Comparison of ENCODE assay signal across 18 cellular contexts in genomic region chr11:35281169-35281591, GRCh38.
A peak's percentile ranks its signal among the peaks of the same experiment; 100 is the strongest.
DNase-seq lines count a peak whose midpoint lies in the region; ATAC-seq and TF ChIP-seq lines count a peak whose summit lies in the region.
"Had no signal": no experiment of that assay in that cellular context is flagged by ENCODE, and none has a peak within 500 bp of the region (broad histone marks: within the 10 kb centered on the region; RNA-seq: fewer than 3 reads in every experiment).

No MANE protein-coding gene starts in this region.

- 57% methylated on average over 5 of the region's 5 CpGs for WGBS in suprapubic skin

- H3K36me3 ChIP-seq in adipocyte (ENCODE audit: control insufficient read depth, insufficient read depth, low read length, severe bottlenecking) (no peaks in the 10 kb centered on the region), mucosa of descending colon (ENCODE audit: low read depth) (no peaks in the 10 kb centered on the region), suprapubic skin (no peaks in the 10 kb centered on the region)

- no peak for DNase-seq in adipocyte (ENCODE audit: low read depth)
- peak; percentile 65 for DNase-seq in fibroblast of mammary gland (ENCODE audit: low read depth)
- DNase-seq in mucosa of descending colon: no peak
- DNase-seq in suprapubic skin (ENCODE audit: low spot score in 2 of 2): no peak
- DNase-seq in activated T-cell treated with anti-CD3 and anti-CD28 coated beads, Interleukin-2, amount 50 U/mL, for 48 hours: no peak
- no peak for DNase-seq in dorsolateral prefrontal cortex
- DNase-seq in stimulated activated CD4-positive, alpha-beta T cell treated with anti-CD3 and anti-CD28 coated beads, Interleukin-15, amount 100 ng/mL, for 24 hours: no peak
- DNase-seq in AML-193 (lab: John Stamatoyannopoulos, UW): no peak
- DNase-seq: activated CD4-positive, CD25-positive, alpha-beta regulatory T cell; activated CD8-positive, alpha-beta T cell treated with anti-CD3 and anti-CD28 coated beads, Interleukin-2, amount 10 ng/mL, durations not matched to agents 7 days and 5 days; activated naive CD4-positive, alpha-beta T cell treated with Interleukin-2 at 50 U/mL for 16 hours; activated T-cell treated with anti-CD3 and anti-CD28 coated beads, Interleukin-2, amount 50 U/mL, for 1 hour; HFFc6; NCI-H1105 treated with DMSO at 0.1 percent for 48 hours; NCI-H2107; right lobe of liver; stimulated activated CD4-positive, alpha-beta T cell treated with anti-CD3 and anti-CD28 coated beads, Interleukin-2, amount 100 ng/mL, for 24 hours; stimulated activated naive CD4-positive, alpha-beta T cell treated with Interleukin-2 at 50 U/mL for 16 hours had no signal

- H3K4me1 ChIP-seq in adipocyte (ENCODE audit: control insufficient read depth, insufficient read depth, low read length) (peaks cover 37% of the 10 kb centered on the region), mucosa of descending colon (ENCODE audit: low read depth) (no peaks in the 10 kb centered on the region), suprapubic skin (peaks cover 27% of the 10 kb centered on the region)

- peak; percentile 35 for ATAC-seq in mucosa of descending colon
- ATAC-seq: activated CD8-positive, alpha-beta T cell treated with anti-CD3 and anti-CD28 coated beads, Interleukin-2, amount 10 ng/mL, durations not matched to agents 7 days and 5 days had no signal

- H3K4me3 ChIP-seq in adipocyte (ENCODE audit: low read length) (peak overlapping the region; percentile 23), fibroblast of mammary gland (ENCODE audit: control insufficient read depth, low read depth, low read length) (no peak overlapping the region), mucosa of descending colon (no peak overlapping the region), suprapubic skin (no peak overlapping the region), dorsolateral prefrontal cortex (no peak overlapping the region)
- H3K4me3 ChIP-seq: right lobe of liver had no signal

- no peak for TF ChIP-seq CTCF in fibroblast of mammary gland (conservative IDR thresholded peaks at IDR 0.05; ENCODE audit: control insufficient read depth, insufficient read depth, low read depth, low read length)
- no peak for TF ChIP-seq CTCF in mucosa of descending colon (IDR thresholded peaks at IDR 0.05)
- no peak for TF ChIP-seq CTCF in suprapubic skin (IDR thresholded peaks at IDR 0.05)
- no peak for TF ChIP-seq CTCF in dorsolateral prefrontal cortex (IDR thresholded peaks at IDR 0.05 in 54 of 56, conservative IDR thresholded peaks at IDR 0.05 in 2 of 56; ENCODE audit: low read depth in 1 of 56, partially characterized antibody in 56 of 56)

- H3K27me3 ChIP-seq in adipocyte (replicated peaks; ENCODE audit: control insufficient read depth, insufficient read depth, low read length): no peaks in the 10 kb centered on the region
- H3K27me3 ChIP-seq in suprapubic skin: no peaks in the 10 kb centered on the region
- H3K27me3 ChIP-seq in dorsolateral prefrontal cortex: no peaks in the 10 kb centered on the region
- H3K27me3 ChIP-seq: right lobe of liver had no signal

- peak overlapping the region; percentile 79 for H3K27ac ChIP-seq in suprapubic skin
- H3K27ac ChIP-seq in dorsolateral prefrontal cortex: peak overlapping the region in 18 of 59 donors; percentile 7 to 67 (median 26)
- H3K27ac ChIP-seq: right lobe of liver had no signal

- intact Hi-C loops in mucosa of descending colon (cut with DNase I, micrococcal nuclease) (no loop called here), dorsolateral prefrontal cortex (cut with DNase I) (no loop called here)

- no peaks in the 10 kb centered on the region for H3K9me3 ChIP-seq in adipocyte (ENCODE audit: control insufficient read depth, low read length)
- H3K9me3 ChIP-seq in mucosa of descending colon: no peaks in the 10 kb centered on the region
- no peaks in the 10 kb centered on the region for H3K9me3 ChIP-seq in suprapubic skin
- H3K9me3 ChIP-seq: right lobe of liver had no signal

- no peak for TF ChIP-seq EP300 in suprapubic skin (IDR thresholded peaks at IDR 0.05)

- peak overlapping the region; percentile 59 for H3K9ac ChIP-seq in adipocyte (ENCODE audit: low read length)

- TF ChIP-seq POLR2A in suprapubic skin (IDR thresholded peaks at IDR 0.05): no peak
